Comparison of ENCODE assay signal across 5 cellular contexts in the genomic region with DNA sequence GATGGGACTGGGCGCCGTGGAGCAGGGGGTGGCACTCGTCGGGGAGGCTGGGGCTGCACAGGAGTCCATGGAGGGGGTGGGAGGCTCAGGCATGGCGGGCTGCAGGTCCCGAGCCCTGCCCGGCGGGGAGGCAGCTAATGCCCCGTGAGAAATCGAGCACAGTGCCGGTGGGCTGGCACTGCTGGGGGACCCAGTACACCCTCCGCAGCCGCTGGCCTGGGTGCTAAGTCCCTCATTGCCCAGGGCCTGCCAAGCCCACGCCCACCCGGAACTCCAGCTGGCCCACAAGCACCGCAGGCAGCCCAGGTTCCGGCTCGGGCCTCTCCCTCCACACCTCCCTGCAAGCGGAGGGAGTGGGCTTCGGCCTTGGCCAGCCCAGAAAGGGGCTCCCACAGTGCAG. TPM values are rescaled to one million over a fixed set of nuclear protein-coding genes. Genes with fewer than 3 reads are reported as not detected.
DNase-seq lines count a peak whose midpoint lies in the region; ATAC-seq and TF ChIP-seq lines count a peak whose summit lies in the region.
"Not testable (repeated sequence)": the region's sequence is repeated elsewhere in the genome, so short reads cannot be mapped to it uniquely, and the experiment has no call there.

No MANE protein-coding gene starts in this region.

- intact Hi-C loops in left lung (cut with DNase I); sigmoid colon (cut with DNase I); upper lobe of right lung (cut with DNase I): not testable (repeated sequence)

- ATAC-seq in left lung, upper lobe of right lung: not testable (repeated sequence)

- peak; percentile 78 for DNase-seq in chondrocyte (ENCODE audit: low spot score)
- DNase-seq in left lung, result peak; percentile 1 to 68
- DNase-seq in mesenteric fat pad (ENCODE audit: low spot score), result peak; percentile 86
- DNase-seq in sigmoid colon, result peak; percentile 37
- peak; percentile 55 for DNase-seq in upper lobe of right lung

- not testable (repeated sequence) for H3K4me1 Mint-ChIP-seq in chondrocyte (ENCODE audit: low read depth)

- not testable (repeated sequence) for H3K27ac Mint-ChIP-seq in chondrocyte (ENCODE audit: unreplicated experiment)

- not testable (repeated sequence) for TF ChIP-seq POLR2A in sigmoid colon (IDR thresholded peaks at IDR 0.05)

- WGBS in sigmoid colon, 2 donors, result 95% methylated on average over 20 of the region's 20 CpGs

- H3K27me3 ChIP-seq in left lung, result peaks cover 0 to 17% of the 10 kb centered on the region in 2 donors
- H3K27me3 ChIP-seq in sigmoid colon, upper lobe of right lung: not testable (repeated sequence)

- H3K27me3 Mint-ChIP-seq in chondrocyte (ENCODE audit: low read depth), result not testable (repeated sequence)

- not testable (repeated sequence) for H3K36me3 ChIP-seq in left lung, sigmoid colon, upper lobe of right lung

- TF ChIP-seq EP300 in sigmoid colon (IDR thresholded peaks at IDR 0.05), result not testable (repeated sequence)

- H3K9me3 Mint-ChIP-seq in chondrocyte (ENCODE audit: low read depth), result not testable (repeated sequence)

- TF ChIP-seq CTCF in chondrocyte (IDR thresholded peaks at IDR 0.05); left lung (IDR thresholded peaks at IDR 0.05); sigmoid colon (IDR thresholded peaks at IDR 0.05); upper lobe of right lung (IDR thresholded peaks at IDR 0.05): not testable (repeated sequence)

- H3K27ac ChIP-seq in left lung, sigmoid colon, upper lobe of right lung: not testable (repeated sequence)

- H3K4me1 ChIP-seq in left lung, sigmoid colon, upper lobe of right lung: not testable (repeated sequence)

- H3K4me3 ChIP-seq in left lung, sigmoid colon, upper lobe of right lung: not testable (repeated sequence)

- not testable (repeated sequence) for H3K36me3 Mint-ChIP-seq in chondrocyte (ENCODE audit: low read depth)

- H3K4me3 Mint-ChIP-seq in chondrocyte (ENCODE audit: unreplicated experiment), result not testable (repeated sequence)

- not testable (repeated sequence) for H3K9me3 ChIP-seq in left lung, sigmoid colon, upper lobe of right lung

RNA-seq across cellular contexts. Expression of a gene that starts 14.6 kb away (rescaled TPM):
- total RNA-seq in chondrocyte (14.5 to 18.1 TPM (median 16.7 TPM) in 3 replicates), left lung (10 to 100 TPM; 20.3 to 28.9 TPM), mesenteric fat pad (18.7 TPM), sigmoid colon (10 to 100 TPM; 31.3 to 65.3 (median 60.1) TPM), upper lobe of right lung (34.2 TPM)
- polyA plus RNA-seq in sigmoid colon, result 10 to 100 TPM; 19.7 to 27.0 (median 22.9) TPM

RNA-seq across cellular contexts. Expression of a gene that starts 15.0 kb away (rescaled TPM):
- 13.1 to 15.2 TPM (median 14.9 TPM) in 3 replicates for total RNA-seq in chondrocyte
- 10 to 100 TPM; 29.1 to 42.7 TPM for total RNA-seq in left lung
- 24.1 TPM for total RNA-seq in mesenteric fat pad
- total RNA-seq in sigmoid colon, result 10 to 100 TPM in 3 of 4 donors, 1 to 10 TPM in 1; 10.0 to 16.9 (median 11.6) TPM
- polyA plus RNA-seq in sigmoid colon, result 10 to 100 TPM; 27.5 to 58.3 (median 57.6) TPM
- 33.0 TPM for total RNA-seq in upper lobe of right lung

RNA-seq across cellular contexts. Expression of a gene that starts 36.7 kb away (rescaled TPM):
- total RNA-seq in chondrocyte (5.3 to 11.7 TPM (median 5.7 TPM) in 3 replicates), left lung (10 to 100 TPM; 12.2 to 12.9 TPM), mesenteric fat pad (7.4 TPM), sigmoid colon (10 to 100 TPM in 3 of 4 donors, 1 to 10 TPM in 1; 8.6 to 20.2 (median 11.8) TPM), upper lobe of right lung (10.5 TPM)
- 10 to 100 TPM; 29.2 to 80.7 (median 51.7) TPM for polyA plus RNA-seq in sigmoid colon

RNA-seq across cellular contexts. Expression of a gene that starts 36.9 kb away (rescaled TPM):
- total RNA-seq in chondrocyte, result 15.3 to 27.1 TPM (median 16.6 TPM) in 3 replicates
- 10 to 100 TPM; 19.4 to 21.2 TPM for total RNA-seq in left lung
- 12.9 TPM for total RNA-seq in mesenteric fat pad
- total RNA-seq in sigmoid colon, result 10 to 100 TPM; 15.5 to 32.1 (median 27.2) TPM
- polyA plus RNA-seq in sigmoid colon, result 10 to 100 TPM; 17.3 to 25.4 (median 19.8) TPM
- total RNA-seq in upper lobe of right lung, result 13.8 TPM

RNA-seq across cellular contexts. Expression of a gene that starts 54.4 kb away (rescaled TPM):
- total RNA-seq in chondrocyte (27.7 to 31.2 TPM (median 28.2 TPM) in 3 replicates), left lung (100 to 1,000 TPM in 1 of 2 donors, 10 to 100 TPM in 1; 65.6 to 108 TPM), mesenteric fat pad (267 TPM), sigmoid colon (10 to 100 TPM; 39.8 to 68.8 (median 54.3) TPM), upper lobe of right lung (96.9 TPM)
- polyA plus RNA-seq in sigmoid colon, result 10 to 100 TPM; 55.3 to 75.4 (median 71.2) TPM

Comparison
In these comparisons a context has a peak if more than half of its experiments do, and no peak if none do; other contexts are left out.
1. DNase-seq: peak in every context shown above with its lines; median percentile 86 in mesenteric fat pad; 78 in chondrocyte; 55 in upper lobe of right lung; 37 in sigmoid colon; 34 in left lung.